ENCODE assay signal across 8 cellular contexts in the genomic region with DNA sequence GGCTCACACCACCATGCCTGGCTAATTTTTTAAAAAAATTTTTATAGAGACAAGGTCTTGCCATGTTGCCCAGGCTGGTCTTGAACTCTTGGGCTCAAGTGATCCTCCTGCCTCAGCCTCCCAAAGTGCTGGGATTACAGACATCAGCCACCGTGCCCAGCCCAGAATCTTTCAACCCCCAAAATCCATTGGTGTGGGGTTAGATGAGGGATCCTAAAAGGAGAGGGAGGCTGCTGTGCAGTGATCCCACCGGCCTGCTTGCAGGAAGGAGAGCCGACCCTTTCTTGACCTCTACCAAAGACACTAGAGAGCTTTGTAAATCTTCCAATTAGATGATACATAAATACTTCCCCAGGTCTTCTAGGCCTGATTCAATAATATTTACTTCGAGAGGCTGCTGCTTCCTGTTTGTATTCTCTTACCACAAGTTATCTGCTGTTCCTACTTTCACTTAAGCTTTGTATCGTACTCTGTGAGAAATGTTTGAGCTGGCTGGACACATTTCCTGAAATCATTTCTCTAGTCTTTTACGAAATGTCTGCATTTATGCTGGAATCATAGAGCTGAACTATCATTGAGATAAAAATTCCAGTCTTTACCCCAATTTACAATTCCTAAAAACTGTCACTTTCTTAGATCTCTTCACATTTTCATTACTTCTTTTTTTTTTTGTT. TPM values are rescaled to one million over a fixed set of nuclear protein-coding genes. Genes with fewer than 3 reads are reported as not detected.
DNase-seq lines count a peak whose midpoint lies in the region; ATAC-seq and TF ChIP-seq lines count a peak whose summit lies in the region.

No MANE protein-coding gene starts in this region.

- BruUV-seq in PC-3 (replicated peaks; lab: Mats Ljungman, UMichigan) = no TSS peak

- no peaks in the 10 kb centered on the region for H3F3A ChIP-seq in PC-3 (ENCODE audit: low read length, unreplicated experiment)

- peak overlapping the region; percentile 41; the same call in 1 of the 2 replicates for H2AFZ ChIP-seq in PC-3 (ENCODE audit: low read length)

- TF ChIP-seq CTCF in GM13976 (IDR thresholded peaks at IDR 0.05; ENCODE audit: borderline replicate concordance, control extremely low read depth, extremely low read depth, insufficient read depth, missing control alignments) (no peak), PC-3 (conservative IDR thresholded peaks at IDR 0.05; ENCODE audit: low read depth, low read length) (no peak), psoas muscle (IDR thresholded peaks at IDR 0.05) (no peak)

- CTCF ChIA-PET in PC-3 (lab: Charles Lee) = no interaction called here

- H3K27me3 ChIP-seq in PC-3 (ENCODE audit: low read length) (no peaks in the 10 kb centered on the region), psoas muscle (ENCODE audit: insufficient read depth in 3 of 3, low read length in 2 of 3) (no peaks in the 10 kb centered on the region)

- H3K4me1 ChIP-seq in PC-3 (ENCODE audit: insufficient read depth, low read length) (0 out of 2 replicates have a peak, but pooled peaks cover 5% of the 10 kb centered on the region), psoas muscle (no peaks in the 10 kb centered on the region)

- in situ Hi-C loops in GM13976 (cut with MboI; ENCODE audit: low sequenced_read_pairs, unreplicated experiment) = no loop called here
- in situ Hi-C loops in ACHN (cut with HindIII; ENCODE audit: low pct_ligation_motif_present, low pct_unique_long_range_greater_than_20kb, low sequenced_read_pairs) = no loop called here

- H4K20me1 ChIP-seq in PC-3 (ENCODE audit: low read length) = no peaks in the 10 kb centered on the region

- no peak overlapping the region for H3K4me2 ChIP-seq in PC-3 (ENCODE audit: low read length)

- H3K79me2 ChIP-seq in PC-3 (ENCODE audit: low read length) = no peaks in the 10 kb centered on the region

- POLR2A ChIA-PET in PC-3 (lab: Charles Lee; ENCODE audit: unreplicated experiment) = no interaction called here

- H3K4me3 ChIP-seq in PC-3 (ENCODE audit: low read length) (no peak overlapping the region), psoas muscle (no peak overlapping the region)

- no peaks in the 10 kb centered on the region for H3K36me3 ChIP-seq in PC-3 (ENCODE audit: low read depth, low read length)
- no peaks in the 10 kb centered on the region for H3K36me3 ChIP-seq in psoas muscle (ENCODE audit: insufficient read depth in 1 of 2, low read depth in 1 of 2)

- H3K9me2 ChIP-seq in PC-3 (replicated peaks; ENCODE audit: low read length) = no peaks in the 10 kb centered on the region

- H3K27ac ChIP-seq in PC-3 (ENCODE audit: low read length) = peak overlapping the region; percentile 17
- peak overlapping the region; percentile 27 for H3K27ac ChIP-seq in epithelial cell of prostate
- H3K27ac ChIP-seq in psoas muscle = peak overlapping the region; percentile 58

- 56 to 59% (median 56%) methylated on average over 6 of the region's 6 CpGs for WGBS in psoas muscle, 3 donors

- intact Hi-C loops in PC-3 (cut with micrococcal nuclease) = no loop called here
- intact Hi-C loops in psoas muscle (cut with DNase I) = no loop called here

- no peaks in the 10 kb centered on the region for H3K9me3 ChIP-seq in PC-3 (ENCODE audit: low read length)
- no peaks in the 10 kb centered on the region for H3K9me3 ChIP-seq in psoas muscle

- peak; percentile 42; the same call in 1 of the 2 replicates for ATAC-seq in PC-3
- no peak for ATAC-seq in psoas muscle
- no peak for ATAC-seq in HG03460 (IDR thresholded peaks at IDR 0.05; ENCODE audit: unreplicated experiment)

- no peak overlapping the region for H3K9ac ChIP-seq in PC-3 (ENCODE audit: low read length)

- DNase-seq in GM13976 (ENCODE audit: low spot score) (peak; percentile 75), PC-3 (peak; percentile 10), epithelial cell of prostate (ENCODE audit: low read depth, low spot score) (no peak), psoas muscle (no peak), midbrain (lab: John Stamatoyannopoulos, UW) (no peak), ACHN (no peak), T1000 (lab: John Stamatoyannopoulos, UW) (no peak)

RNA-seq across cellular contexts. Expression of a gene that starts 49.3 kb away (rescaled TPM):
- total RNA-seq in PC-3 (2014; rRNA removed) (1,173 and 1,198 TPM in 2 replicates), psoas muscle (10 to 100 TPM in 3 of 4 donors, 1 to 10 TPM in 1; 6.3 to 38.4 (median 23.9) TPM)
- polyA plus RNA-seq in psoas muscle = 100 to 1,000 TPM in 1 of 3 donors, 1 to 10 TPM in 2; 3.1 to 321 (median 3.2) TPM

RNA-seq across cellular contexts. Expression of a gene that starts 51.2 kb away (rescaled TPM):
- 305 and 401 TPM in 2 replicates for total RNA-seq in PC-3 (2014; rRNA removed)
- 100 to 1,000 TPM; 113 to 182 (median 153) TPM for total RNA-seq in psoas muscle
- polyA plus RNA-seq in psoas muscle = 100 to 1,000 TPM; 181 to 224 (median 206) TPM

Comparison
In these comparisons a context has a peak if more than half of its experiments do, and no peak if none do; other contexts are left out.
1. DNase-seq: peak in GM13976 (single experiment) and PC-3 (single experiment); none in epithelial cell of prostate (single experiment), psoas muscle (0 of 2), midbrain (single experiment), ACHN (single experiment) and T1000 (single experiment).
2. RNA of a gene that starts 49.3 kb away (total RNA-seq): 1,173 to 1,198 TPM in PC-3; 6.3 to 38.4 TPM in psoas muscle; every median in the first group is over 10 times any median in the second.
3. Peak in every context shown above with its lines, with median percentiles within 50 percentile points of each other: H3K27ac ChIP-seq.